In the genomic region with DNA sequence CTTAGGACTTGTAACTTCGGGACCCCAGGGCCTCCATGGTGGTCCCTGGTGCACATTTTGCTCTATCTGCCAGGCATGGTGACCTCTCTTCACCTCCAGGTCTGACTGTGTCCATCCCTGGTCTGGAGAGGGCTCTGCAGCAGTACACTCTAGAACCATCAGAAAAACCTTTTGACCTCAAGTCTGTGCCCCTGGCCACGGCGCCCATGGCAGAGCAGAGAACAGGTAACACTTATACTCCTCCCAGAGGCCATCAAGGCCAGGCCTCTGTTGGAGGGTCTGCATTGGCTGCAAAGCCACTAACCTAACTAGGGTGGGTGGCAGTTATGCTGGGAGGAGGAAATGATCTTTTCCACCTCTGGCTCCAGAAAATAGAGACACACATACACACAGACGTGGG, we compare ENCODE assay signal across 17 cellular contexts. TPM values are rescaled to one million over a fixed set of nuclear protein-coding genes. Genes with fewer than 3 reads are reported as not detected.
DNase-seq lines count a peak whose midpoint lies in the region; ATAC-seq, FAIRE-seq and TF ChIP-seq lines count a peak whose summit lies in the region.
"Had no signal": no experiment of that assay in that cellular context is flagged by ENCODE, and none has a peak within 500 bp of the region (broad histone marks: within the 10 kb centered on the region; RNA-seq: fewer than 3 reads in every experiment).

No MANE protein-coding gene starts in this region.

- H3K27ac Mint-ChIP-seq in activated naive CD4-positive, alpha-beta T cell treated with anti-CD3 and anti-CD28 coated beads, Interleukin-2, amount 50 U/mL, for 72 hours: peak overlapping the region; percentile 28 to 29
- no peak overlapping the region for H3K27ac Mint-ChIP-seq in astrocyte (ENCODE audit: unreplicated experiment)

- no peaks in the 10 kb centered on the region for H3K9me3 Mint-ChIP-seq in activated naive CD4-positive, alpha-beta T cell treated with anti-CD3 and anti-CD28 coated beads, Interleukin-2, amount 50 U/mL, for 72 hours
- H3K9me3 Mint-ChIP-seq in astrocyte (ENCODE audit: unreplicated experiment): no peaks in the 10 kb centered on the region
- H3K9me3 Mint-ChIP-seq: CD8-positive, alpha-beta memory T cell; HFFc6 had no signal

- H2AFZ ChIP-seq in astrocyte (ENCODE audit: low read depth, low read length) (no peak overlapping the region), osteoblast (ENCODE audit: low read length) (no peak overlapping the region)

- H3K36me3 Mint-ChIP-seq in activated naive CD4-positive, alpha-beta T cell treated with anti-CD3 and anti-CD28 coated beads, Interleukin-2, amount 50 U/mL, for 72 hours: peaks cover 13 to 16% of the 10 kb centered on the region in 2 donors
- peaks cover 46% of the 10 kb centered on the region for H3K36me3 Mint-ChIP-seq in astrocyte (ENCODE audit: low read depth, unreplicated experiment)

- peak overlapping the region; percentile 17 for H3K9ac ChIP-seq in astrocyte (ENCODE audit: low read length)

- H3K4me2 ChIP-seq in astrocyte (ENCODE audit: low read length) (no peak overlapping the region), osteoblast (ENCODE audit: insufficient read depth, low read length) (no peak overlapping the region)
- H3K4me2 ChIP-seq: A549 had no signal

- H3K27me3 ChIP-seq in astrocyte (ENCODE audit: insufficient read depth, low read length): no peaks in the 10 kb centered on the region
- H3K27me3 ChIP-seq in osteoblast (ENCODE audit: insufficient read depth, low read length): no peaks in the 10 kb centered on the region
- no peaks in the 10 kb centered on the region for H3K27me3 ChIP-seq in WERI-Rb-1 (ENCODE audit: insufficient read depth, low read depth, severe bottlenecking)

- H4K20me1 ChIP-seq in astrocyte (ENCODE audit: insufficient read depth, low read length) (peaks cover 82% of the 10 kb centered on the region), osteoblast (ENCODE audit: insufficient read depth, low read length) (peaks cover 51% of the 10 kb centered on the region)

- FAIRE-seq in astrocyte (lab: Jason Lieb, UNC): no peak
- FAIRE-seq: A549, GM12892, GM19239 had no signal

- no peak for TF ChIP-seq CTCF in astrocyte (IDR thresholded peaks at IDR 0.05; ENCODE audit: insufficient read depth, low read depth, low read length)
- no peak for TF ChIP-seq CTCF in osteoblast (IDR thresholded peaks at IDR 0.05; ENCODE audit: extremely low read depth, low read depth, low read length)
- no peak for TF ChIP-seq CTCF in WERI-Rb-1 (IDR thresholded peaks at IDR 0.05; ENCODE audit: low read depth, low read length)

- no peak overlapping the region for H3K4me3 Mint-ChIP-seq in astrocyte (ENCODE audit: unreplicated experiment)
- H3K4me3 Mint-ChIP-seq: CD8-positive, alpha-beta memory T cell; HFFc6 had no signal

- H3K4me3 ChIP-seq in astrocyte (ENCODE audit: insufficient read depth, low read depth, low read length) (no peak overlapping the region), osteoblast (ENCODE audit: insufficient read depth, low read length) (no peak overlapping the region), WERI-Rb-1 (ENCODE audit: low read depth, low read length) (no peak overlapping the region)
- H3K4me3 ChIP-seq: A549 had no signal

- DNase-seq in activated naive CD4-positive, alpha-beta T cell treated with anti-CD3 and anti-CD28 coated beads, Interleukin-2, amount 50 U/mL, for 72 hours (ENCODE audit: low spot score in 2 of 2): no peak
- no peak for DNase-seq in activated naive CD4-positive, alpha-beta T cell treated with anti-CD3 and anti-CD28 coated beads, Interleukin-2, amount 50 U/mL, for 16 hours
- DNase-seq in astrocyte (ENCODE audit: low read depth): no peak
- DNase-seq in osteoblast (ENCODE audit: insufficient read length, low spot score, missing footprints): no peak
- no peak for DNase-seq in dermis blood vessel endothelial cell
- DNase-seq in WERI-Rb-1: no peak
- DNase-seq: Caco-2; CD8-positive, alpha-beta memory T cell; DND-41; GDM1; HCEC 1CT; HFFc6 had no signal

- peaks cover 12% of the 10 kb centered on the region for H3K4me1 Mint-ChIP-seq in astrocyte (ENCODE audit: low read depth, unreplicated experiment)

- ATAC-seq in activated naive CD4-positive, alpha-beta T cell treated with anti-CD3 and anti-CD28 coated beads, Interleukin-2, amount 50 U/mL, for 72 hours: no peak
- no peak for ATAC-seq in HG03520 (IDR thresholded peaks at IDR 0.05; ENCODE audit: unreplicated experiment)
- ATAC-seq: A549 had no signal

- H3K79me2 ChIP-seq in astrocyte (ENCODE audit: insufficient read depth, low read length): peaks cover 22% of the 10 kb centered on the region
- H3K79me2 ChIP-seq in osteoblast (ENCODE audit: insufficient read depth, low read length): peaks cover 30% of the 10 kb centered on the region

- no peaks in the 10 kb centered on the region for H3K27me3 Mint-ChIP-seq in astrocyte (ENCODE audit: low read depth, unreplicated experiment)
- H3K27me3 Mint-ChIP-seq: CD8-positive, alpha-beta memory T cell had no signal

- H3K36me3 ChIP-seq in astrocyte (ENCODE audit: insufficient read depth, low read length) (peaks cover 86% of the 10 kb centered on the region), osteoblast (ENCODE audit: insufficient read depth, low read length) (peaks cover 98% of the 10 kb centered on the region), WERI-Rb-1 (peaks cover 95% of the 10 kb centered on the region)

- H3K9me3 ChIP-seq in astrocyte (ENCODE audit: insufficient read depth, low read depth, low read length) (no peaks in the 10 kb centered on the region), osteoblast (ENCODE audit: low read depth, low read length) (no peaks in the 10 kb centered on the region), WERI-Rb-1 (ENCODE audit: severe bottlenecking) (no peaks in the 10 kb centered on the region)
- H3K9me3 ChIP-seq: A549, Caco-2 had no signal

- H3K4me1 ChIP-seq in astrocyte (ENCODE audit: insufficient read depth, low read length) (peaks cover 10% of the 10 kb centered on the region), osteoblast (ENCODE audit: insufficient read depth, low read length) (peaks cover 6% of the 10 kb centered on the region)
- H3K4me1 ChIP-seq: A549, Caco-2 had no signal

- H3K27ac ChIP-seq in astrocyte (ENCODE audit: low read depth, low read length): peak overlapping the region; percentile 40
- H3K27ac ChIP-seq in osteoblast (ENCODE audit: low read depth, low read length): peak overlapping the region; percentile 9
- no peak overlapping the region for H3K27ac ChIP-seq in WERI-Rb-1
- H3K27ac ChIP-seq: A549, HL-60 had no signal

RNA-seq across cellular contexts. Expression of gene HMCES, which starts 10.3 kb away (rescaled TPM):
- 10 to 100 TPM; 58.5 to 78.7 TPM for total RNA-seq in activated naive CD4-positive, alpha-beta T cell treated with anti-CD3 and anti-CD28 coated beads, Interleukin-2, amount 50 U/mL, for 72 hours
- total RNA-seq in astrocyte: 22.4 and 27.4 TPM in 2 replicates
- total RNA-seq in osteoblast: 10.5 and 11.8 TPM in 2 replicates
- 31.3 and 40.0 TPM in 2 replicates for total RNA-seq in dermis blood vessel endothelial cell

RNA-seq across cellular contexts. Expression of gene COPG1, which starts 19.0 kb away (rescaled TPM):
- total RNA-seq in activated naive CD4-positive, alpha-beta T cell treated with anti-CD3 and anti-CD28 coated beads, Interleukin-2, amount 50 U/mL, for 72 hours: 100 to 1,000 TPM; 130 to 147 TPM
- total RNA-seq in astrocyte (267 and 275 TPM in 2 replicates), osteoblast (297 and 305 TPM in 2 replicates), dermis blood vessel endothelial cell (225 and 267 TPM in 2 replicates)
